13 cellular contexts compared by ENCODE assay signal in genomic region chr7:80284848-80285247, GRCh38.
A peak's percentile ranks its signal among the peaks of the same experiment; 100 is the strongest.
DNase-seq lines count a peak whose midpoint lies in the region; TF ChIP-seq lines count a peak whose summit lies in the region.
"Had no signal": no experiment of that assay in that cellular context is flagged by ENCODE, and none has a peak within 500 bp of the region (broad histone marks: within the 10 kb centered on the region; RNA-seq: fewer than 3 reads in every experiment).

No MANE protein-coding gene starts in this region.

- H3K4me3 ChIP-seq in brain microvascular endothelial cell (ENCODE audit: low read depth, low read length) (no peak overlapping the region), adrenal gland (no peak overlapping the region)
- H3K4me3 ChIP-seq: SK-N-MC had no signal

- DNase-seq in AG09319 (ENCODE audit: extremely low read depth, low read depth) (peak; percentile 45), HPDE6-E6E7 (ENCODE audit: extremely low spot score) (peak; percentile 16), brain microvascular endothelial cell (peak; percentile 75), kidney glomerular epithelial cell (lab: John Stamatoyannopoulos, UW) (peak; percentile 66), adrenal gland (no peak), Calu3 (no peak), SK-N-DZ (ENCODE audit: low spot score) (no peak)
- DNase-seq in stimulated activated CD4-positive, alpha-beta T cell treated with anti-CD3 and anti-CD28 coated beads, Interleukin-4, amount 100 ng/mL, for 1 hour, result no peak
- DNase-seq: aorta; CD8-positive, alpha-beta T cell; NCI-H526; stimulated activated naive CD8-positive, alpha-beta T cell treated with anti-CD3 and anti-CD28 coated beads, Interleukin-15, amount 100 ng/mL, for 72 hours had no signal

- no peaks in the 10 kb centered on the region for H3K27me3 Mint-ChIP-seq in Calu3 (ENCODE audit: unreplicated experiment)
- H3K27me3 Mint-ChIP-seq: stimulated activated naive CD8-positive, alpha-beta T cell treated with anti-CD3 and anti-CD28 coated beads, Interleukin-15, amount 100 ng/mL, for 72 hours had no signal

- intact Hi-C loops in adrenal gland (cut with DNase I) (loop anchor here in 1 of 2 donors (10.0 kb wide), 1 partner anchor 150 kb away; the partner anchor contains the start of gene GNAI1), Calu3 (cut with micrococcal nuclease; ENCODE audit: unreplicated experiment) (no loop called here)

- no TSS peak for BruUV-seq in Calu3 (replicated peaks; lab: Mats Ljungman, UMichigan)

- H3K27me3 ChIP-seq in brain microvascular endothelial cell (replicated peaks) (no peaks in the 10 kb centered on the region), adrenal gland (no peaks in the 10 kb centered on the region)

- H3K9me3 ChIP-seq in adrenal gland (replicated peaks in 1 of 3), result no peaks in the 10 kb centered on the region

- H3K36me3 ChIP-seq in brain microvascular endothelial cell (replicated peaks) (no peaks in the 10 kb centered on the region), adrenal gland (replicated peaks in 1 of 2) (no peaks in the 10 kb centered on the region)

- no peak for TF ChIP-seq POLR2A in adrenal gland (IDR thresholded peaks at IDR 0.05)

- in situ Hi-C loops in brain microvascular endothelial cell (cut with HindIII; ENCODE audit: low pct_ligation_motif_present, low sequenced_read_pairs), result no loop called here

- H3K27ac ChIP-seq in brain microvascular endothelial cell (no peak overlapping the region), adrenal gland (no peak overlapping the region)
- H3K27ac ChIP-seq: SK-N-MC had no signal

- H3K4me1 Mint-ChIP-seq in Calu3 (ENCODE audit: low read depth, unreplicated experiment), result peaks cover 13% of the 10 kb centered on the region
- H3K4me1 Mint-ChIP-seq: stimulated activated naive CD8-positive, alpha-beta T cell treated with anti-CD3 and anti-CD28 coated beads, Interleukin-15, amount 100 ng/mL, for 72 hours had no signal

- H3K4me3 Mint-ChIP-seq in Calu3 (ENCODE audit: low read depth, unreplicated experiment), result no peak overlapping the region
- H3K4me3 Mint-ChIP-seq: CD8-positive, alpha-beta T cell; stimulated activated naive CD8-positive, alpha-beta T cell treated with anti-CD3 and anti-CD28 coated beads, Interleukin-15, amount 100 ng/mL, for 72 hours had no signal

- peaks cover 3 to 7% of the 10 kb centered on the region in 2 donors for H3K4me1 ChIP-seq in adrenal gland (replicated peaks in 1 of 2)

- H3K9me3 Mint-ChIP-seq in Calu3 (ENCODE audit: low read depth, unreplicated experiment), result peaks cover 6% of the 10 kb centered on the region
- H3K9me3 Mint-ChIP-seq: CD8-positive, alpha-beta T cell; stimulated activated naive CD8-positive, alpha-beta T cell treated with anti-CD3 and anti-CD28 coated beads, Interleukin-15, amount 100 ng/mL, for 72 hours had no signal

- CTCF ChIA-PET in Calu3 (lab: Charles Lee), result no interaction called here

- H3K27ac Mint-ChIP-seq in Calu3 (ENCODE audit: unreplicated experiment), result no peak overlapping the region
- H3K27ac Mint-ChIP-seq: CD8-positive, alpha-beta T cell; stimulated activated naive CD8-positive, alpha-beta T cell treated with anti-CD3 and anti-CD28 coated beads, Interleukin-15, amount 100 ng/mL, for 72 hours had no signal

- peaks cover 5% of the 10 kb centered on the region for H3K36me3 Mint-ChIP-seq in Calu3 (ENCODE audit: insufficient read depth, unreplicated experiment)
- H3K36me3 Mint-ChIP-seq: CD8-positive, alpha-beta T cell had no signal

- TF ChIP-seq CTCF in AG09319 (IDR thresholded peaks at IDR 0.05; ENCODE audit: low read depth, low read length) (no peak), brain microvascular endothelial cell (IDR thresholded peaks at IDR 0.05; ENCODE audit: low read depth, low read length, missing control alignments) (no peak), adrenal gland (IDR thresholded peaks at IDR 0.05) (no peak), Calu3 (IDR thresholded peaks at IDR 0.05; ENCODE audit: unreplicated experiment) (no peak)

Comparison
In these comparisons a context has a peak if more than half of its experiments do, and no peak if none do; other contexts are left out.
1. DNase-seq: peak in AG09319 (single experiment), HPDE6-E6E7 (single experiment), brain microvascular endothelial cell (single experiment) and kidney glomerular epithelial cell (single experiment); none in adrenal gland (0 of 7), stimulated activated CD4-positive, alpha-beta T cell treated with anti-CD3 and anti-CD28 coated beads, Interleukin-4, amount 100 ng/mL, for 1 hour (single experiment), Calu3 (single experiment) and SK-N-DZ (single experiment).